8 cellular contexts compared by ENCODE assay signal in genomic region chr1:172089768-172090510, GRCh38.
DNase-seq lines count a peak whose midpoint lies in the region; ATAC-seq lines count a peak whose summit lies in the region.

No MANE protein-coding gene starts in this region.

- no peaks in the 10 kb centered on the region for H3K4me1 ChIP-seq in CD4-positive, CD25-positive, alpha-beta regulatory T cell (ENCODE audit: control insufficient read depth, insufficient read depth, low read length, poor library complexity, severe bottlenecking)
- H3K4me1 ChIP-seq in iPS DF 6.9 (ENCODE audit: control insufficient read depth, insufficient read depth, low read length) = 0 out of 2 replicates have a peak, but pooled peaks cover 1% of the 10 kb centered on the region

- H3K27me3 ChIP-seq in CD4-positive, CD25-positive, alpha-beta regulatory T cell (ENCODE audit: control insufficient read depth, insufficient read depth, low read length) = no peaks in the 10 kb centered on the region
- H3K27me3 ChIP-seq in H7 (ENCODE audit: control insufficient read depth, insufficient read depth, low read length) (no peaks in the 10 kb centered on the region), iPS DF 6.9 (ENCODE audit: control insufficient read depth, insufficient read depth, low read length) (no peaks in the 10 kb centered on the region)

- H3K4me1 Mint-ChIP-seq in CD4-positive, CD25-positive, alpha-beta regulatory T cell = peaks cover 2 to 7% (median 5%) of the 10 kb centered on the region in 4 donors
- H3K4me1 Mint-ChIP-seq in activated naive CD8-positive, alpha-beta T cell treated with anti-CD3 and anti-CD28 coated beads, Interleukin-2, amount 50 U/mL, for 24 hours = no peaks in the 10 kb centered on the region

- H3K4me3 ChIP-seq in CD4-positive, CD25-positive, alpha-beta regulatory T cell (ENCODE audit: low read depth, low read length) = no peak overlapping the region
- H3K4me3 ChIP-seq in H7 (ENCODE audit: insufficient read depth, low read depth, low read length) = no peak overlapping the region
- H3K4me3 ChIP-seq in iPS DF 6.9 (ENCODE audit: low read length) = no peak overlapping the region

- peaks cover 4% of the 10 kb centered on the region for H3K27me3 Mint-ChIP-seq in CD4-positive, CD25-positive, alpha-beta regulatory T cell
- H3K27me3 Mint-ChIP-seq in activated naive CD8-positive, alpha-beta T cell treated with anti-CD3 and anti-CD28 coated beads, Interleukin-2, amount 50 U/mL, for 24 hours = no peaks in the 10 kb centered on the region

- no peaks in the 10 kb centered on the region for H3K36me3 Mint-ChIP-seq in CD4-positive, CD25-positive, alpha-beta regulatory T cell
- H3K36me3 Mint-ChIP-seq in activated naive CD8-positive, alpha-beta T cell treated with anti-CD3 and anti-CD28 coated beads, Interleukin-2, amount 50 U/mL, for 24 hours (ENCODE audit: low read depth) = no peaks in the 10 kb centered on the region

- no peak overlapping the region for H3K27ac ChIP-seq in CD4-positive, CD25-positive, alpha-beta regulatory T cell (ENCODE audit: insufficient read depth, low read length, poor library complexity, severe bottlenecking)
- H3K27ac ChIP-seq in iPS DF 6.9 (ENCODE audit: low read length) = no peak overlapping the region

- H3K36me3 ChIP-seq in CD4-positive, CD25-positive, alpha-beta regulatory T cell (ENCODE audit: control insufficient read depth, insufficient read depth, low read length) = no peaks in the 10 kb centered on the region
- H3K36me3 ChIP-seq in H7 (replicated peaks; ENCODE audit: control insufficient read depth, insufficient read depth, low read length) (no peaks in the 10 kb centered on the region), iPS DF 6.9 (ENCODE audit: control insufficient read depth, insufficient read depth, low read length) (no peaks in the 10 kb centered on the region; the same call in 1 of the 2 replicates)

- H3K27ac Mint-ChIP-seq in CD4-positive, CD25-positive, alpha-beta regulatory T cell = no peak overlapping the region
- no peak overlapping the region for H3K27ac Mint-ChIP-seq in activated naive CD8-positive, alpha-beta T cell treated with anti-CD3 and anti-CD28 coated beads, Interleukin-2, amount 50 U/mL, for 24 hours

- no CpG with 5 or more reads among the region's 7 CpGs for WGBS in iPS DF 6.9 (ENCODE audit: insufficient coverage, insufficient read length)

- H3K9me3 Mint-ChIP-seq in CD4-positive, CD25-positive, alpha-beta regulatory T cell = no peaks in the 10 kb centered on the region
- H3K9me3 Mint-ChIP-seq in activated naive CD8-positive, alpha-beta T cell treated with anti-CD3 and anti-CD28 coated beads, Interleukin-2, amount 50 U/mL, for 24 hours = no peaks in the 10 kb centered on the region

- ATAC-seq in CD4-positive, CD25-positive, alpha-beta regulatory T cell (ENCODE audit: low read depth in 2 of 2) = peak; percentile 93 to 96
- ATAC-seq in activated naive CD8-positive, alpha-beta T cell treated with anti-CD3 and anti-CD28 coated beads, Interleukin-2, amount 50 U/mL, for 24 hours = peak; percentile 66
- ATAC-seq in HG03457 (IDR thresholded peaks at IDR 0.05; ENCODE audit: unreplicated experiment) = no peak

- DNase-seq in CD4-positive, CD25-positive, alpha-beta regulatory T cell = peak; percentile 14 to 80 (median 57)
- DNase-seq in H7 = peak; percentile 38
- DNase-seq in T follicular helper cell (ENCODE audit: low read depth) = peak; percentile 37
- DNase-seq in activated naive CD8-positive, alpha-beta T cell treated with anti-CD3 and anti-CD28 coated beads, Interleukin-2, amount 50 U/mL, for 24 hours = peak; percentile 59
- DNase-seq in iPS DF 6.9 (ENCODE audit: low read depth, low spot score) = peak; percentile 57
- DNase-seq in stimulated activated CD4-positive, alpha-beta T cell treated with anti-CD3 and anti-CD28 coated beads, Interleukin-4, amount 100 ng/mL, for 1 hour = peak; percentile 68
- DNase-seq in cerebellum (ENCODE audit: low spot score) = no peak

- no peak overlapping the region for H3K4me3 Mint-ChIP-seq in CD4-positive, CD25-positive, alpha-beta regulatory T cell
- H3K4me3 Mint-ChIP-seq in activated naive CD8-positive, alpha-beta T cell treated with anti-CD3 and anti-CD28 coated beads, Interleukin-2, amount 50 U/mL, for 24 hours = no peak overlapping the region

- no peaks in the 10 kb centered on the region for H3K9me3 ChIP-seq in CD4-positive, CD25-positive, alpha-beta regulatory T cell (ENCODE audit: control insufficient read depth in 2 of 2, low read length in 2 of 2)
- H3K9me3 ChIP-seq in iPS DF 6.9 (ENCODE audit: control insufficient read depth, insufficient read depth, low read length) = no peaks in the 10 kb centered on the region
